ENCODE assay signal across 1 cellular context in the genomic region with DNA sequence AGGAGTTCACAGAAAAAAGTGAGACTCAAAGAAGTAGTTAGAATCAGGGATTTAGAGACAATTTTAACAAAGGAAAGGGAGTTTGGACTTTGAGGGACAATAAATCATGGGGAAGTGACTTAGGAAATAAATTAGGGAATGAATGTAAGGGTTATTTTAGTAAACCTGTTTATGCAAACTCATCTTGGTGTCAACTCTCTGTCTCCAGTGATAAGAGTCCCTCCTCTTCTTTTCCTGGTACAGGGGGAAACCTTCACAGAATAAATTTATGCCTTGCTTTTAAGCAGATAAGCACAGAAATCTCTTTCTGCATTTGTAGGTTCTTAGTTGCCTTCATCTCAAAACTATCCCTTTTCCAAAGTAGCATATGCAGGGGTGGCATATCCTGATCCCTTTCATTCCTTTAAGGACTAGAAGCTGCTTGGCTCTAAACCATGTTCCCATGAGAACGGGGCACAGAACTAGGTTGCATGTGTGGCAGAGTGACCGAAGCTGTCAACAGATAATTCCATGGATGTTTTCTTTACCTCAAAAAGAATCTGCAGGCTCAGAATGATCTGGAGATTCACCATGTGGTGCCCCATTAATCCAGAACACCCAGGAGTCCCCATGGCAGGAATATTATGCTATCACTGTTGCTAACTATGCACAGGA.
TF ChIP-seq lines count a peak whose summit lies in the region.

No MANE protein-coding gene starts in this region.

TF ChIP-seq in K562, 482 proteins besides CTCF, POLR2A, EP300 and RAD21 (continued from another document and continues in another):
- TF ChIP-seq, protein P1, sequence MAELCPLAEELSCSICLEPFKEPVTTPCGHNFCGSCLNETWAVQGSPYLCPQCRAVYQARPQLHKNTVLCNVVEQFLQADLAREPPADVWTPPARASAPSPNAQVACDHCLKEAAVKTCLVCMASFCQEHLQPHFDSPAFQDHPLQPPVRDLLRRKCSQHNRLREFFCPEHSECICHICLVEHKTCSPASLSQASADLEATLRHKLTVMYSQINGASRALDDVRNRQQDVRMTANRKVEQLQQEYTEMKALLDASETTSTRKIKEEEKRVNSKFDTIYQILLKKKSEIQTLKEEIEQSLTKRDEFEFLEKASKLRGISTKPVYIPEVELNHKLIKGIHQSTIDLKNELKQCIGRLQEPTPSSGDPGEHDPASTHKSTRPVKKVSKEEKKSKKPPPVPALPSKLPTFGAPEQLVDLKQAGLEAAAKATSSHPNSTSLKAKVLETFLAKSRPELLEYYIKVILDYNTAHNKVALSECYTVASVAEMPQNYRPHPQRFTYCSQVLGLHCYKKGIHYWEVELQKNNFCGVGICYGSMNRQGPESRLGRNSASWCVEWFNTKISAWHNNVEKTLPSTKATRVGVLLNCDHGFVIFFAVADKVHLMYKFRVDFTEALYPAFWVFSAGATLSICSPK (IDR thresholded peaks at IDR 0.05; ENCODE audit: borderline replicate concordance): no peak
- TF ChIP-seq MEIS2 (IDR thresholded peaks at IDR 0.05; ENCODE audit: partially characterized antibody) (peak; percentile 99), RFX1 (IDR thresholded peaks at IDR 0.05) (peak; percentile 70), HDAC3 (IDR thresholded peaks at IDR 0.05; ENCODE audit: borderline replicate concordance, partially characterized antibody) (peak; percentile 90), HDAC2 (IDR thresholded peaks at IDR 0.05) (peak; percentile 96), NCOA6 (IDR thresholded peaks at IDR 0.05) (no peak), FOSL1 (tag; conservative IDR thresholded peaks at IDR 0.05) (0 out of 2 replicates have a peak, but pooled peaks have one; percentile 28), TEAD4 (IDR thresholded peaks at IDR 0.05; ENCODE audit: low read length) (peak; percentile 94), TEAD4 (CRISPR knock-in tag; IDR thresholded peaks at IDR 0.05; ENCODE audit: borderline replicate concordance) (no peak), CEBPG (CRISPR knock-in tag; IDR thresholded peaks at IDR 0.05) (no peak), CEBPG (tag; conservative IDR thresholded peaks at IDR 0.05 in 1 of 2, IDR thresholded peaks at IDR 0.05 in 1 of 2) (no peak), POLR2AphosphoS5 (IDR thresholded peaks at IDR 0.05; ENCODE audit: control insufficient read depth, insufficient read depth, low read depth, low read length) (peak; percentile 64), ZNF766 (CRISPR knock-in tag; conservative IDR thresholded peaks at IDR 0.05) (peak; percentile 77; the same call in 1 of the 2 replicates), ATF7 (IDR thresholded peaks at IDR 0.05) (peak; percentile 34; the same call in 1 of the 2 replicates), NCOA1 (IDR thresholded peaks at IDR 0.05; ENCODE audit: low read depth) (peak; percentile 81; the same call in 1 of the 2 replicates), ZEB2 (IDR thresholded peaks at IDR 0.05) (peak; percentile 59; the same call in 1 of the 2 replicates), ZNF324 (CRISPR knock-in tag; IDR thresholded peaks at IDR 0.05) (no peak), ATF1 (CRISPR knock-in tag; IDR thresholded peaks at IDR 0.05) (no peak), ATF1 (tag; IDR thresholded peaks at IDR 0.05) (peak; percentile 25; the same call in 1 of the 2 replicates), KLF16 (IDR thresholded peaks at IDR 0.05) (peak; percentile 87), EHMT2 (IDR thresholded peaks at IDR 0.05) (peak; percentile 73; the same call in 1 of the 2 replicates), SMARCE1 (IDR thresholded peaks at IDR 0.05) (peak; percentile 94), MYNN (IDR thresholded peaks at IDR 0.05) (peak; percentile 82), MYNN (CRISPR knock-in tag; IDR thresholded peaks at IDR 0.05) (no peak; the same call in 1 of the 2 replicates), TCF3 (CRISPR knock-in tag; IDR thresholded peaks at IDR 0.05) (peak; percentile 96), ARID1B (IDR thresholded peaks at IDR 0.05) (peak; percentile 98), TAF15 (IDR thresholded peaks at IDR 0.05; ENCODE audit: low read depth, low read length) (no peak), NCOR1 (IDR thresholded peaks at IDR 0.05) (peak; percentile 92), ARHGAP35 (IDR thresholded peaks at IDR 0.05; ENCODE audit: partially characterized antibody) (peak; percentile 4), SMARCC2 (IDR thresholded peaks at IDR 0.05; ENCODE audit: low read depth) (peak; percentile 76), FOXK2 (conservative IDR thresholded peaks at IDR 0.05 in 1 of 2, IDR thresholded peaks at IDR 0.05 in 1 of 2; ENCODE audit: low read depth in 2 of 2) (peak in 1 of 2 experiments; percentile 38; a peak in 1 of 4 replicates), TBL1XR1 (IDR thresholded peaks at IDR 0.05; ENCODE audit: low read length in 2 of 2) (peak in 1 of 2 experiments; percentile 94; a peak in 2 of 4 replicates), RNF2 (IDR thresholded peaks at IDR 0.05) (peak; percentile 67; the same call in 1 of the 2 replicates), GATAD2A (IDR thresholded peaks at IDR 0.05) (peak; percentile 76; the same call in 1 of the 2 replicates), NR4A1 (CRISPR knock-in tag; IDR thresholded peaks at IDR 0.05) (no peak), NR4A1 (tag; IDR thresholded peaks at IDR 0.05) (peak; percentile 32; the same call in 1 of the 2 replicates), MTA1 (IDR thresholded peaks at IDR 0.05; ENCODE audit: borderline replicate concordance) (peak; percentile 77; the same call in 1 of the 2 replicates), ZNF24 (IDR thresholded peaks at IDR 0.05) (peak; percentile 46), BCOR (IDR thresholded peaks at IDR 0.05) (peak; percentile 17; the same call in 1 of the 2 replicates), GATA2 (CRISPR knock-in tag; IDR thresholded peaks at IDR 0.05) (peak; percentile 62; the same call in 1 of the 2 replicates), FOXM1 (IDR thresholded peaks at IDR 0.05; ENCODE audit: low read depth) (peak; percentile 74; the same call in 1 of the 2 replicates), FOXM1 (CRISPR knock-in tag; IDR thresholded peaks at IDR 0.05; ENCODE audit: low read depth) (no peak), CBFA2T2 (conservative IDR thresholded peaks at IDR 0.05) (peak; percentile 92)
- TF ChIP-seq, protein P2, sequence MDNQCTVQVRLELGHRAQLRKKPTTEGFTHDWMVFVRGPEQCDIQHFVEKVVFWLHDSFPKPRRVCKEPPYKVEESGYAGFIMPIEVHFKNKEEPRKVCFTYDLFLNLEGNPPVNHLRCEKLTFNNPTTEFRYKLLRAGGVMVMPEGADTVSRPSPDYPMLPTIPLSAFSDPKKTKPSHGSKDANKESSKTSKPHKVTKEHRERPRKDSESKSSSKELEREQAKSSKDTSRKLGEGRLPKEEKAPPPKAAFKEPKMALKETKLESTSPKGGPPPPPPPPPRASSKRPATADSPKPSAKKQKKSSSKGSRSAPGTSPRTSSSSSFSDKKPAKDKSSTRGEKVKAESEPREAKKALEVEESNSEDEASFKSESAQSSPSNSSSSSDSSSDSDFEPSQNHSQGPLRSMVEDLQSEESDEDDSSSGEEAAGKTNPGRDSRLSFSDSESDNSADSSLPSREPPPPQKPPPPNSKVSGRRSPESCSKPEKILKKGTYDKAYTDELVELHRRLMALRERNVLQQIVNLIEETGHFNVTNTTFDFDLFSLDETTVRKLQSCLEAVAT (IDR thresholded peaks at IDR 0.05): no peak
- TF ChIP-seq, protein P3, sequence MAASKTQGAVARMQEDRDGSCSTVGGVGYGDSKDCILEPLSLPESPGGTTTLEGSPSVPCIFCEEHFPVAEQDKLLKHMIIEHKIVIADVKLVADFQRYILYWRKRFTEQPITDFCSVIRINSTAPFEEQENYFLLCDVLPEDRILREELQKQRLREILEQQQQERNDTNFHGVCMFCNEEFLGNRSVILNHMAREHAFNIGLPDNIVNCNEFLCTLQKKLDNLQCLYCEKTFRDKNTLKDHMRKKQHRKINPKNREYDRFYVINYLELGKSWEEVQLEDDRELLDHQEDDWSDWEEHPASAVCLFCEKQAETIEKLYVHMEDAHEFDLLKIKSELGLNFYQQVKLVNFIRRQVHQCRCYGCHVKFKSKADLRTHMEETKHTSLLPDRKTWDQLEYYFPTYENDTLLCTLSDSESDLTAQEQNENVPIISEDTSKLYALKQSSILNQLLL (CRISPR knock-in tag; IDR thresholded peaks at IDR 0.05; ENCODE audit: borderline replicate concordance): no peak
- TF ChIP-seq, protein P4, sequence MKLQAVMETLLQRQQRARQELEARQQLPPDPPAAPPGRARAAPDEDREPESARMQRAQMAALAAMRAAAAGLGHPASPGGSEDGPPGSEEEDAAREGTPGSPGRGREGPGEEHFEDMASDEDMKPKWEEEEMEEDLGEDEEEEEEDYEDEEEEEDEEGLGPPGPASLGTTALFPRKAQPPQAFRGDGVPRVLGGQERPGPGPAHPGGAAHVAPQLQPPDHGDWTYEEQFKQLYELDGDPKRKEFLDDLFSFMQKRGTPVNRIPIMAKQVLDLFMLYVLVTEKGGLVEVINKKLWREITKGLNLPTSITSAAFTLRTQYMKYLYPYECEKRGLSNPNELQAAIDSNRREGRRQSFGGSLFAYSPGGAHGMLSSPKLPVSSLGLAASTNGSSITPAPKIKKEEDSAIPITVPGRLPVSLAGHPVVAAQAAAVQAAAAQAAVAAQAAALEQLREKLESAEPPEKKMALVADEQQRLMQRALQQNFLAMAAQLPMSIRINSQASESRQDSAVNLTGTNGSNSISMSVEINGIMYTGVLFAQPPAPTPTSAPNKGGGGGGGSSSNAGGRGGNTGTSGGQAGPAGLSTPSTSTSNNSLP (IDR thresholded peaks at IDR 0.05; ENCODE audit: borderline replicate concordance, low read depth, low read length): peak; percentile 81; the same call in 1 of the 2 replicates
- TF ChIP-seq, protein P5, sequence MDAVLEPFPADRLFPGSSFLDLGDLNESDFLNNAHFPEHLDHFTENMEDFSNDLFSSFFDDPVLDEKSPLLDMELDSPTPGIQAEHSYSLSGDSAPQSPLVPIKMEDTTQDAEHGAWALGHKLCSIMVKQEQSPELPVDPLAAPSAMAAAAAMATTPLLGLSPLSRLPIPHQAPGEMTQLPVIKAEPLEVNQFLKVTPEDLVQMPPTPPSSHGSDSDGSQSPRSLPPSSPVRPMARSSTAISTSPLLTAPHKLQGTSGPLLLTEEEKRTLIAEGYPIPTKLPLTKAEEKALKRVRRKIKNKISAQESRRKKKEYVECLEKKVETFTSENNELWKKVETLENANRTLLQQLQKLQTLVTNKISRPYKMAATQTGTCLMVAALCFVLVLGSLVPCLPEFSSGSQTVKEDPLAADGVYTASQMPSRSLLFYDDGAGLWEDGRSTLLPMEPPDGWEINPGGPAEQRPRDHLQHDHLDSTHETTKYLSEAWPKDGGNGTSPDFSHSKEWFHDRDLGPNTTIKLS (IDR thresholded peaks at IDR 0.05; ENCODE audit: borderline replicate concordance, low read depth): peak; percentile 59
- TF ChIP-seq, protein P6, sequence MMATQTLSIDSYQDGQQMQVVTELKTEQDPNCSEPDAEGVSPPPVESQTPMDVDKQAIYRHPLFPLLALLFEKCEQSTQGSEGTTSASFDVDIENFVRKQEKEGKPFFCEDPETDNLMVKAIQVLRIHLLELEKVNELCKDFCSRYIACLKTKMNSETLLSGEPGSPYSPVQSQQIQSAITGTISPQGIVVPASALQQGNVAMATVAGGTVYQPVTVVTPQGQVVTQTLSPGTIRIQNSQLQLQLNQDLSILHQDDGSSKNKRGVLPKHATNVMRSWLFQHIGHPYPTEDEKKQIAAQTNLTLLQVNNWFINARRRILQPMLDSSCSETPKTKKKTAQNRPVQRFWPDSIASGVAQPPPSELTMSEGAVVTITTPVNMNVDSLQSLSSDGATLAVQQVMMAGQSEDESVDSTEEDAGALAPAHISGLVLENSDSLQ (IDR thresholded peaks at IDR 0.05): peak; percentile 96
- TF ChIP-seq, protein P7, sequence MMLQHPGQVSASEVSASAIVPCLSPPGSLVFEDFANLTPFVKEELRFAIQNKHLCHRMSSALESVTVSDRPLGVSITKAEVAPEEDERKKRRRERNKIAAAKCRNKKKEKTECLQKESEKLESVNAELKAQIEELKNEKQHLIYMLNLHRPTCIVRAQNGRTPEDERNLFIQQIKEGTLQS (IDR thresholded peaks at IDR 0.05): peak; percentile 27; the same call in 1 of the 2 replicates
- TF ChIP-seq, protein P7 (CRISPR knock-in tag; conservative IDR thresholded peaks at IDR 0.05): no peak
- TF ChIP-seq, protein P8, sequence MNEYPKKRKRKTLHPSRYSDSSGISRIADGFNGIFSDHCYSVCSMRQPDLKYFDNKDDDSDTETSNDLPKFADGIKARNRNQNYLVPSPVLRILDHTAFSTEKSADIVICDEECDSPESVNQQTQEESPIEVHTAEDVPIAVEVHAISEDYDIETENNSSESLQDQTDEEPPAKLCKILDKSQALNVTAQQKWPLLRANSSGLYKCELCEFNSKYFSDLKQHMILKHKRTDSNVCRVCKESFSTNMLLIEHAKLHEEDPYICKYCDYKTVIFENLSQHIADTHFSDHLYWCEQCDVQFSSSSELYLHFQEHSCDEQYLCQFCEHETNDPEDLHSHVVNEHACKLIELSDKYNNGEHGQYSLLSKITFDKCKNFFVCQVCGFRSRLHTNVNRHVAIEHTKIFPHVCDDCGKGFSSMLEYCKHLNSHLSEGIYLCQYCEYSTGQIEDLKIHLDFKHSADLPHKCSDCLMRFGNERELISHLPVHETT (CRISPR knock-in tag; conservative IDR thresholded peaks at IDR 0.05 in 1 of 2, IDR thresholded peaks at IDR 0.05 in 1 of 2): peak in 1 of 2 experiments; percentile 75; a peak in 1 of 4 replicates
- TF ChIP-seq, protein P9, sequence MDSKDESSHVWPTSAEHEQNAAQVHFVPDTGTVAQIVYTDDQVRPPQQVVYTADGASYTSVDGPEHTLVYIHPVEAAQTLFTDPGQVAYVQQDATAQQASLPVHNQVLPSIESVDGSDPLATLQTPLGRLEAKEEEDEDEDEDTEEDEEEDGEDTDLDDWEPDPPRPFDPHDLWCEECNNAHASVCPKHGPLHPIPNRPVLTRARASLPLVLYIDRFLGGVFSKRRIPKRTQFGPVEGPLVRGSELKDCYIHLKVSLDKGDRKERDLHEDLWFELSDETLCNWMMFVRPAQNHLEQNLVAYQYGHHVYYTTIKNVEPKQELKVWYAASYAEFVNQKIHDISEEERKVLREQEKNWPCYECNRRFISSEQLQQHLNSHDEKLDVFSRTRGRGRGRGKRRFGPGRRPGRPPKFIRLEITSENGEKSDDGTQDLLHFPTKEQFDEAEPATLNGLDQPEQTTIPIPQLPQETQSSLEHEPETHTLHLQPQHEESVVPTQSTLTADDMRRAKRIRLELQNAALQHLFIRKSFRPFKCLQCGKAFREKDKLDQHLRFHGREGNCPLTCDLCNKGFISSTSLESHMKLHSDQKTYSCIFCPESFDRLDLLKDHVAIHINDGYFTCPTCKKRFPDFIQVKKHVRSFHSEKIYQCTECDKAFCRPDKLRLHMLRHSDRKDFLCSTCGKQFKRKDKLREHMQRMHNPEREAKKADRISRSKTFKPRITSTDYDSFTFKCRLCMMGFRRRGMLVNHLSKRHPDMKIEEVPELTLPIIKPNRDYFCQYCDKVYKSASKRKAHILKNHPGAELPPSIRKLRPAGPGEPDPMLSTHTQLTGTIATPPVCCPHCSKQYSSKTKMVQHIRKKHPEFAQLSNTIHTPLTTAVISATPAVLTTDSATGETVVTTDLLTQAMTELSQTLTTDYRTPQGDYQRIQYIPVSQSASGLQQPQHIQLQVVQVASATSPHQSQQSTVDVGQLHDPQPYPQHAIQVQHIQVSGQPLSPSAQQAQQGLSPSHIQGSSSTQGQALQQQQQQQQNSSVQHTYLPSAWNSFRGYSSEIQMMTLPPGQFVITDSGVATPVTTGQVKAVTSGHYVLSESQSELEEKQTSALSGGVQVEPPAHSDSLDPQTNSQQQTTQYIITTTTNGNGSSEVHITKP (IDR thresholded peaks at IDR 0.05; ENCODE audit: partially characterized antibody): no peak
